ENCODE assay signal across 17 cellular contexts in the genomic region with DNA sequence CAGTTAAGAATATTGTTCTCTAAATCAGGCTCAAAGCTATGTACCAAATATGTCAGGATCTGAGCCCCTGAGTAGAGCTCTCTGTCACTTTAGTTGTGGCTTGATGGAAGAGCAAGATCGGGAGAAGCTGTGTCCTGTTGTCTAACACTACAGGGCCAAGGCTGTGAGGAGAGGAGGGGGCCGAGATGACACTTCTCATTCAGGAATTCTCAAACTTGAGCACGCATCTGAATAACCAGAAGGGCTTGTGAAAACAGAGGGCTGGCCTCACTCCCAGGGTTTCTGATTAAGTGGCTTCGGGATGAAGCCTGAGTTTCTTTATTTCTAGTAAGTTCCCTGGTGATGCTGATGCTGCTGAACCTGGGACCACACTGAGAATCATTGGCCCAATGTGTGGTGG.
"Had no signal": no experiment of that assay in that cellular context is flagged by ENCODE, and none has a peak within 500 bp of the region (broad histone marks: within the 10 kb centered on the region; RNA-seq: fewer than 3 reads in every experiment).

No MANE protein-coding gene starts in this region.

- H3K9me3 ChIP-seq: gastrocnemius medialis, mucosa of descending colon, ovary, right atrium auricular region, transverse colon had no signal

- H3K9me3 Mint-ChIP-seq: central memory CD8-positive, alpha-beta T cell; naive thymus-derived CD8-positive, alpha-beta T cell; stimulated activated effector memory CD8-positive, alpha-beta T cell treated with anti-CD3 and anti-CD28 coated beads, Interleukin-12 subunit alpha, Interleukin-12 subunit beta, amount 100 ng/mL, for 72 hours; stimulated activated naive CD8-positive, alpha-beta T cell treated with anti-CD3 and anti-CD28 coated beads, Interleukin-15, Interleukin-2, amounts not matched to agents 100 ng/mL and 50 ng/mL, for 24 hours had no signal

- DNase-seq: cortex of kidney; dorsolateral prefrontal cortex; effector CD8-positive, alpha-beta T cell; gastrocnemius medialis; glutamatergic neuron; mucosa of descending colon; naive thymus-derived CD8-positive, alpha-beta T cell; ovary; small intestine; stimulated activated CD4-positive, alpha-beta T cell treated with anti-CD3 and anti-CD28 coated beads, Interleukin-12 subunit alpha, Interleukin-12 subunit beta, amount 100 ng/mL, for 4 hours; stimulated activated CD8-positive, alpha-beta memory T cell treated with anti-CD3 and anti-CD28 coated beads, Interleukin-4, amount 100 ng/mL, for 48 hours; transverse colon had no signal

- H3K27ac ChIP-seq: dorsolateral prefrontal cortex, gastrocnemius medialis, ovary, right atrium auricular region, transverse colon had no signal

- H3K4me3 ChIP-seq: dorsolateral prefrontal cortex, gastrocnemius medialis, mucosa of descending colon, ovary, right atrium auricular region, transverse colon had no signal

- ATAC-seq: esophagus mucosa; gastrocnemius medialis; mucosa of descending colon; naive thymus-derived CD8-positive, alpha-beta T cell; stimulated activated effector memory CD8-positive, alpha-beta T cell treated with anti-CD3 and anti-CD28 coated beads, Interleukin-12 subunit alpha, Interleukin-12 subunit beta, amount 100 ng/mL, for 72 hours had no signal

- H3K36me3 ChIP-seq: gastrocnemius medialis, ovary, right atrium auricular region, transverse colon had no signal

- H3K27ac Mint-ChIP-seq: stimulated activated effector memory CD8-positive, alpha-beta T cell treated with anti-CD3 and anti-CD28 coated beads, Interleukin-12 subunit alpha, Interleukin-12 subunit beta, amount 100 ng/mL, for 72 hours; stimulated activated naive CD8-positive, alpha-beta T cell treated with anti-CD3 and anti-CD28 coated beads, Interleukin-15, Interleukin-2, amounts not matched to agents 100 ng/mL and 50 ng/mL, for 24 hours had no signal

- H3K4me3 Mint-ChIP-seq: central memory CD8-positive, alpha-beta T cell; naive thymus-derived CD8-positive, alpha-beta T cell; stimulated activated effector memory CD8-positive, alpha-beta T cell treated with anti-CD3 and anti-CD28 coated beads, Interleukin-12 subunit alpha, Interleukin-12 subunit beta, amount 100 ng/mL, for 72 hours; stimulated activated naive CD8-positive, alpha-beta T cell treated with anti-CD3 and anti-CD28 coated beads, Interleukin-15, Interleukin-2, amounts not matched to agents 100 ng/mL and 50 ng/mL, for 24 hours had no signal

- H3K27me3 ChIP-seq: gastrocnemius medialis, ovary, right atrium auricular region, transverse colon had no signal

- H3K4me1 Mint-ChIP-seq: central memory CD8-positive, alpha-beta T cell; naive thymus-derived CD8-positive, alpha-beta T cell; stimulated activated effector memory CD8-positive, alpha-beta T cell treated with anti-CD3 and anti-CD28 coated beads, Interleukin-12 subunit alpha, Interleukin-12 subunit beta, amount 100 ng/mL, for 72 hours had no signal

- H3K4me1 ChIP-seq: gastrocnemius medialis, right atrium auricular region, transverse colon had no signal

- H3K36me3 Mint-ChIP-seq: naive thymus-derived CD8-positive, alpha-beta T cell; stimulated activated effector memory CD8-positive, alpha-beta T cell treated with anti-CD3 and anti-CD28 coated beads, Interleukin-12 subunit alpha, Interleukin-12 subunit beta, amount 100 ng/mL, for 72 hours had no signal
